ENCODE assay signal across 26 cellular contexts in genomic region chr15:66014022-66014421, GRCh38.
"Had no signal": no experiment of that assay in that cellular context is flagged by ENCODE, and none has a peak within 500 bp of the region (broad histone marks: within the 10 kb centered on the region; RNA-seq: fewer than 3 reads in every experiment).

No MANE protein-coding gene starts in this region.

- H3K27ac ChIP-seq: brain microvascular endothelial cell, coronary artery, dorsolateral prefrontal cortex, esophagus muscularis mucosa, foreskin keratinocyte, gastrocnemius medialis, heart left ventricle had no signal

- H3K4me1 Mint-ChIP-seq: activated CD4-positive, alpha-beta T cell treated with anti-CD3 and anti-CD28 coated beads, Interleukin-2, amount 10 ng/mL, durations not matched to agents 7 days and 5 days; activated naive CD4-positive, alpha-beta T cell treated with anti-CD3 and anti-CD28 coated beads, Interleukin-2, amount 10 ng/mL, durations not matched to agents 7 days and 5 days; central memory CD8-positive, alpha-beta T cell had no signal

- H3K27ac Mint-ChIP-seq: activated CD4-positive, alpha-beta T cell treated with anti-CD3 and anti-CD28 coated beads, Interleukin-2, amount 10 ng/mL, durations not matched to agents 7 days and 5 days; activated CD8-positive, alpha-beta T cell treated with anti-CD3 and anti-CD28 coated beads for 36 hours; activated naive CD4-positive, alpha-beta T cell treated with anti-CD3 and anti-CD28 coated beads, Interleukin-2, amount 10 ng/mL, durations not matched to agents 7 days and 5 days; activated naive CD8-positive, alpha-beta T cell treated with anti-CD3 and anti-CD28 coated beads, Interleukin-2, amount 10 ng/mL, durations not matched to agents 7 days and 5 days; activated T-helper 2 cell treated with anti-CD3 and anti-CD28 coated beads, Interferon-gamma antibody, Interleukin-2, Interleukin-4, amounts not matched to agents 10 μg/mL and 5 μg/mL and 100 μg/mL, durations not matched to agents 14 hours and 24 hours and 36 hours; dendritic cell treated with granulocyte-macrophage colony-stimulating factor and Interleukin-4, amounts not matched to agents 40 ng/mL and 50 ng/mL, for 4 days; WTC11 had no signal

- H3K36me3 Mint-ChIP-seq: activated naive CD4-positive, alpha-beta T cell treated with anti-CD3 and anti-CD28 coated beads, Interleukin-2, amount 10 ng/mL, durations not matched to agents 7 days and 5 days; activated naive CD4-positive, alpha-beta T cell treated with anti-CD3 and anti-CD28 coated beads, Interleukin-2, amount 50 U/mL, for 72 hours; activated naive CD8-positive, alpha-beta T cell treated with anti-CD3 and anti-CD28 coated beads, Interleukin-2, amount 10 ng/mL, durations not matched to agents 7 days and 5 days; WTC11 had no signal

- H3K27me3 ChIP-seq: brain microvascular endothelial cell, esophagus muscularis mucosa had no signal

- H3K9me3 ChIP-seq: esophagus muscularis mucosa, gastrocnemius medialis, heart left ventricle had no signal

- H3K4me3 Mint-ChIP-seq: activated CD4-positive, alpha-beta T cell treated with anti-CD3 and anti-CD28 coated beads, Interleukin-2, amount 10 ng/mL, durations not matched to agents 7 days and 5 days; activated CD8-positive, alpha-beta T cell treated with anti-CD3 and anti-CD28 coated beads for 36 hours; activated naive CD4-positive, alpha-beta T cell treated with anti-CD3 and anti-CD28 coated beads, Interleukin-2, amount 10 ng/mL, durations not matched to agents 7 days and 5 days; activated naive CD8-positive, alpha-beta T cell treated with anti-CD3 and anti-CD28 coated beads, Interleukin-2, amount 10 ng/mL, durations not matched to agents 7 days and 5 days; activated T-cell treated with anti-CD3 and anti-CD28 coated beads, Interleukin-2, amount 50 U/mL, for 4 hours; central memory CD8-positive, alpha-beta T cell; dendritic cell treated with granulocyte-macrophage colony-stimulating factor and Interleukin-4, amounts not matched to agents 40 ng/mL and 50 ng/mL, for 4 days; WTC11 had no signal

- DNase-seq: activated CD4-positive, alpha-beta T cell treated with anti-CD3 and anti-CD28 coated beads for 1 hour; activated CD4-positive, alpha-beta T cell treated with anti-CD3 and anti-CD28 coated beads for 4 hours; activated CD4-positive, alpha-beta T cell treated with anti-CD3 and anti-CD28 coated beads, Interleukin-2, amount 10 ng/mL, durations not matched to agents 7 days and 5 days; activated CD4-positive, alpha-beta T cell treated with anti-CD3 and anti-CD28 coated beads, Interleukin-2, amount 50 U/mL, for 48 hours; activated CD8-positive, alpha-beta memory T cell treated with anti-CD3 and anti-CD28 coated beads for 24 hours; activated CD8-positive, alpha-beta T cell treated with anti-CD3 and anti-CD28 coated beads for 36 hours; activated effector memory CD4-positive, alpha-beta T cell treated with anti-CD3 and anti-CD28 coated beads, Interleukin-2, amount 50 U/mL, for 16 hours; activated naive CD4-positive, alpha-beta T cell treated with anti-CD3 and anti-CD28 coated beads, Interleukin-2, amount 10 ng/mL, durations not matched to agents 7 days and 5 days; activated naive CD8-positive, alpha-beta T cell treated with anti-CD3 and anti-CD28 coated beads, Interleukin-2, amount 10 ng/mL, durations not matched to agents 7 days and 5 days; activated T-cell treated with anti-CD3 and anti-CD28 coated beads, Interleukin-2, amount 50 U/mL, for 4 hours; brain microvascular endothelial cell; dorsolateral prefrontal cortex; effector memory CD4-positive, alpha-beta T cell; erythroblast; gastrocnemius medialis; glutamatergic neuron; heart left ventricle; T-helper 2 cell had no signal

- ATAC-seq: activated CD8-positive, alpha-beta T cell treated with anti-CD3 and anti-CD28 coated beads for 36 hours; activated naive CD4-positive, alpha-beta T cell treated with anti-CD3 and anti-CD28 coated beads, Interleukin-2, amount 50 U/mL, for 72 hours; activated T-cell treated with anti-CD3 and anti-CD28 coated beads, Interleukin-2, amount 50 U/mL, for 4 hours; gastrocnemius medialis; heart left ventricle; WTC11 had no signal

- H3K9me3 Mint-ChIP-seq: activated CD4-positive, alpha-beta T cell treated with anti-CD3 and anti-CD28 coated beads, Interleukin-2, amount 10 ng/mL, durations not matched to agents 7 days and 5 days; activated CD8-positive, alpha-beta T cell treated with anti-CD3 and anti-CD28 coated beads for 36 hours; activated naive CD4-positive, alpha-beta T cell treated with anti-CD3 and anti-CD28 coated beads, Interleukin-2, amount 10 ng/mL, durations not matched to agents 7 days and 5 days; activated naive CD4-positive, alpha-beta T cell treated with anti-CD3 and anti-CD28 coated beads, Interleukin-2, amount 50 U/mL, for 72 hours; activated naive CD8-positive, alpha-beta T cell treated with anti-CD3 and anti-CD28 coated beads, Interleukin-2, amount 10 ng/mL, durations not matched to agents 7 days and 5 days; activated T-helper 2 cell treated with anti-CD3 and anti-CD28 coated beads, Interferon-gamma antibody, Interleukin-2, Interleukin-4, amounts not matched to agents 10 μg/mL and 5 μg/mL and 100 μg/mL, durations not matched to agents 14 hours and 24 hours and 36 hours; dendritic cell treated with granulocyte-macrophage colony-stimulating factor and Interleukin-4, amounts not matched to agents 40 ng/mL and 50 ng/mL, for 4 days; WTC11 had no signal

- H3K4me3 ChIP-seq: coronary artery, dorsolateral prefrontal cortex, esophagus muscularis mucosa, gastrocnemius medialis, heart left ventricle had no signal

- H3K4me1 ChIP-seq: esophagus muscularis mucosa, foreskin keratinocyte, gastrocnemius medialis, heart left ventricle had no signal

- H3K36me3 ChIP-seq: brain microvascular endothelial cell, esophagus muscularis mucosa, gastrocnemius medialis, heart left ventricle had no signal
